ENCODE assay signal across 23 cellular contexts in genomic region chr22:41876675-41877074, GRCh38. TPM values are rescaled to one million over a fixed set of nuclear protein-coding genes. Genes with fewer than 3 reads are reported as not detected.
"Had no signal": no experiment of that assay in that cellular context is flagged by ENCODE, and none has a peak within 500 bp of the region (broad histone marks: within the 10 kb centered on the region; RNA-seq: fewer than 3 reads in every experiment).

No MANE protein-coding gene starts in this region.

- H3K27me3 ChIP-seq: esophagus muscularis mucosa, gastroesophageal sphincter, heart left ventricle, left lung, SJCRH30, spleen, tibial nerve had no signal

- H3K9me3 ChIP-seq: esophagus muscularis mucosa, gastroesophageal sphincter, heart left ventricle, left lung, SJCRH30, spleen, tibial nerve had no signal

- H3K4me1 Mint-ChIP-seq: nephron progenitor cell had no signal

- H3K9me3 Mint-ChIP-seq: nephron progenitor cell had no signal

- H3K27ac ChIP-seq: esophagus muscularis mucosa, gastroesophageal sphincter, heart left ventricle, left lung, SJCRH30, spleen, WERI-Rb-1 had no signal

- DNase-seq: activated CD8-positive, alpha-beta memory T cell treated with anti-CD3 and anti-CD28 coated beads for 24 hours; activated CD8-positive, alpha-beta memory T cell treated with anti-CD3 and anti-CD28 coated beads, Interleukin-2, amount 50 U/mL, for 48 hours; activated effector memory CD4-positive, alpha-beta T cell treated with anti-CD3 and anti-CD28 coated beads, Interleukin-2, amount 50 U/mL, for 16 hours; cerebellar nuclear complex; cortex of kidney; effector CD4-positive, alpha-beta T cell; heart left ventricle; kidney; left lung; midbrain; nephron progenitor cell; nucleus accumbens; retina; SJCRH30; spleen; stimulated activated naive CD4-positive, alpha-beta T cell; substantia nigra; WERI-Rb-1 had no signal

- H3K4me3 Mint-ChIP-seq: nephron progenitor cell had no signal

- H3K27ac Mint-ChIP-seq: nephron progenitor cell had no signal

- H3K4me1 ChIP-seq: gastroesophageal sphincter, left lung, SJCRH30 had no signal

- ATAC-seq: gastroesophageal sphincter, heart left ventricle, left lung had no signal

- H3K4me3 ChIP-seq: esophagus muscularis mucosa, gastroesophageal sphincter, heart left ventricle, left lung, SJCRH30, spleen, tibial nerve had no signal

RNA-seq across cellular contexts. Expression of gene SHISA8, which starts 38.2 kb away (rescaled TPM):
- total RNA-seq: bronchial epithelial cell, gastroesophageal sphincter, left lung, lung microvascular endothelial cell, SJCRH30 had no signal

RNA-seq across cellular contexts. Expression of gene TNFRSF13C, which starts 49.9 kb away (rescaled TPM):
- total RNA-seq: lung microvascular endothelial cell had no signal
